17 cellular contexts compared by ENCODE assay signal in genomic region chr10:279232-279631, GRCh38.
DNase-seq lines count a peak whose midpoint lies in the region; ATAC-seq and TF ChIP-seq lines count a peak whose summit lies in the region.
"Had no signal": no experiment of that assay in that cellular context is flagged by ENCODE, and none has a peak within 500 bp of the region (broad histone marks: within the 10 kb centered on the region; RNA-seq: fewer than 3 reads in every experiment).

No MANE protein-coding gene starts in this region.

- H3K4me1 Mint-ChIP-seq in endothelial cell (ENCODE audit: unreplicated experiment), result peaks cover 3% of the 10 kb centered on the region
- H3K4me1 Mint-ChIP-seq in CD14-positive monocyte, result peaks cover 22% of the 10 kb centered on the region
- H3K4me1 Mint-ChIP-seq in activated naive CD4-positive, alpha-beta T cell treated with anti-CD3 and anti-CD28 coated beads for 36 hours (ENCODE audit: low read depth), result peaks cover 5% of the 10 kb centered on the region

- H3K9me3 Mint-ChIP-seq in endothelial cell (ENCODE audit: unreplicated experiment) (no peaks in the 10 kb centered on the region), CD14-positive monocyte (peaks cover 0 to 8% (median 1%) of the 10 kb centered on the region in 7 donors)
- H3K9me3 Mint-ChIP-seq in activated naive CD4-positive, alpha-beta T cell treated with anti-CD3 and anti-CD28 coated beads for 36 hours, result no peaks in the 10 kb centered on the region
- H3K9me3 Mint-ChIP-seq: CD8-positive, alpha-beta memory T cell; H9 had no signal

- H3K27ac ChIP-seq in cardiac muscle cell, result peak overlapping the region; percentile 25
- H3K27ac ChIP-seq: BLaER1 treated with 17β-estradiol and CSF1 and Interleukin-3, amounts not matched to agents 10 nM and 100 nM had no signal

- peak overlapping the region; percentile 29 for H3K4me3 Mint-ChIP-seq in endothelial cell (ENCODE audit: unreplicated experiment)
- H3K4me3 Mint-ChIP-seq in CD14-positive monocyte, result no peak overlapping the region
- no peak overlapping the region for H3K4me3 Mint-ChIP-seq in activated naive CD4-positive, alpha-beta T cell treated with anti-CD3 and anti-CD28 coated beads for 36 hours
- H3K4me3 Mint-ChIP-seq: B cell; CD4-positive, CD25-positive, alpha-beta regulatory T cell; CD8-positive, alpha-beta memory T cell; H9 had no signal

- no peak overlapping the region for H3K27ac Mint-ChIP-seq in endothelial cell (ENCODE audit: unreplicated experiment)
- no peak overlapping the region for H3K27ac Mint-ChIP-seq in CD14-positive monocyte
- no peak overlapping the region for H3K27ac Mint-ChIP-seq in activated naive CD4-positive, alpha-beta T cell treated with anti-CD3 and anti-CD28 coated beads for 36 hours
- H3K27ac Mint-ChIP-seq: B cell; CD4-positive, CD25-positive, alpha-beta regulatory T cell had no signal

- H3K4me1 ChIP-seq in cardiac muscle cell (ENCODE audit: low read depth), result peaks cover 26% of the 10 kb centered on the region

- CTCF ChIA-PET in activated naive CD4-positive, alpha-beta T cell treated with anti-CD3 and anti-CD28 coated beads for 36 hours (lab: Charles Lee), result no interaction called here

- intact Hi-C loops in left cardiac atrium (cut with DNase I) (no loop called here), left ventricle myocardium superior (cut with micrococcal nuclease) (no loop called here), CD14-positive monocyte (cut with micrococcal nuclease) (no loop called here)
- intact Hi-C loops in activated naive CD4-positive, alpha-beta T cell treated with anti-CD3 and anti-CD28 coated beads for 36 hours (cut with micrococcal nuclease), result no loop called here

- no peaks in the 10 kb centered on the region for H3K9me3 ChIP-seq in cardiac muscle cell (ENCODE audit: low read depth)
- H3K9me3 ChIP-seq: BLaER1 treated with 17β-estradiol and CSF1 and Interleukin-3, amounts not matched to agents 10 nM and 100 nM had no signal

- no peaks in the 10 kb centered on the region for H3K36me3 ChIP-seq in cardiac muscle cell

- H3K4me3 ChIP-seq in cardiac muscle cell, result no peak overlapping the region
- H3K4me3 ChIP-seq: BLaER1 treated with 17β-estradiol and CSF1 and Interleukin-3, amounts not matched to agents 10 nM and 100 nM had no signal

- ATAC-seq in left cardiac atrium (no peak), left ventricle myocardium superior (peak; percentile 78)

- no peaks in the 10 kb centered on the region for H3K27me3 ChIP-seq in cardiac muscle cell
- H3K27me3 ChIP-seq: BLaER1 treated with 17β-estradiol and CSF1 and Interleukin-3, amounts not matched to agents 10 nM and 100 nM had no signal

- TF ChIP-seq CTCF in cardiac muscle cell (IDR thresholded peaks at IDR 0.05; ENCODE audit: low read depth, low read length) (no peak), endothelial cell (IDR thresholded peaks at IDR 0.05; ENCODE audit: unreplicated experiment) (no peak), CD14-positive monocyte (IDR thresholded peaks at IDR 0.05) (no peak)

- DNase-seq in cardiac muscle cell (ENCODE audit: low read depth in 1 of 2, low spot score in 1 of 2), result no peak
- no peak for DNase-seq in left cardiac atrium
- no peak for DNase-seq in endothelial cell (ENCODE audit: low spot score)
- no peak for DNase-seq in left ventricle myocardium superior
- DNase-seq in CD14-positive monocyte (ENCODE audit: low spot score), result no peak
- DNase-seq in mesenteric fat pad (ENCODE audit: low spot score), result no peak
- DNase-seq in activated naive CD4-positive, alpha-beta T cell treated with anti-CD3 and anti-CD28 coated beads for 36 hours, result no peak
- DNase-seq: CD4-positive, CD25-positive, alpha-beta regulatory T cell; CD8-positive, alpha-beta memory T cell; COR-L47; DMS 273 treated with DMSO at 0.1 percent for 48 hours; DMS53; DND-41; EL had no signal

- peaks cover 35% of the 10 kb centered on the region for H3K36me3 Mint-ChIP-seq in endothelial cell (ENCODE audit: low read depth, unreplicated experiment)
- no peaks in the 10 kb centered on the region for H3K36me3 Mint-ChIP-seq in CD14-positive monocyte
- peaks cover 3% of the 10 kb centered on the region for H3K36me3 Mint-ChIP-seq in activated naive CD4-positive, alpha-beta T cell treated with anti-CD3 and anti-CD28 coated beads for 36 hours (ENCODE audit: low read depth)

- H3K27me3 Mint-ChIP-seq in endothelial cell (ENCODE audit: unreplicated experiment) (peaks cover 2% of the 10 kb centered on the region), CD14-positive monocyte (ENCODE audit: low read depth in 3 of 3) (peaks cover 0 to 8% (median 6%) of the 10 kb centered on the region in 3 donors)
- no peaks in the 10 kb centered on the region for H3K27me3 Mint-ChIP-seq in activated naive CD4-positive, alpha-beta T cell treated with anti-CD3 and anti-CD28 coated beads for 36 hours (ENCODE audit: low read depth)
- H3K27me3 Mint-ChIP-seq: B cell; CD4-positive, CD25-positive, alpha-beta regulatory T cell had no signal
